Comparison of ENCODE assay signal across 10 cellular contexts in the genomic region with DNA sequence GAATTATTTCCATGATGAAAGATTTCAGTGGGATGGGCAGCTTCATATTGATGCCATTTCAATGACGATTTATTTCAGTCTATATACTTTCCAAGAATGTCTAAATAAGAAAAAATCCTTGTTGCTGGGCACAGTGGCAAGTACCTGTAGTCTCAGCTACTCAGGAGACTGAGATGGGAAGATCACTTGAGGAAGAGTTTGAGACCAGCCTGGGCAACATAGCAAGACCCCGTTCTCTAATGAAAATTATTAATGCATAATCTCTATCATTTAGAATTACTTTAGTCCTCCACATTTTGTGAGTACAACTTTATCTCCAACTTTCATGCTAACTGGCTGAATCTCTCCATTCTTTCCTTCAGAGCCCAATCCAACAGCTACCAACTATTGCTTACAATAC.
"Had no signal": no experiment of that assay in that cellular context is flagged by ENCODE, and none has a peak within 500 bp of the region (broad histone marks: within the 10 kb centered on the region; RNA-seq: fewer than 3 reads in every experiment).

No MANE protein-coding gene starts in this region.

- ATAC-seq: HCT116 had no signal

- H3K4me3 ChIP-seq: GM23248, HAP-1 had no signal

- DNase-seq: GM23248, GOT3, H7, HFFc6, IMR-90, KBM-7 had no signal

- H3K4me1 ChIP-seq: HAP-1 had no signal

- H3K27ac ChIP-seq: GM23248, HL-60, KMS-11 had no signal

- H2AFZ ChIP-seq: GM23248 had no signal

- H3K9ac ChIP-seq: GM23248, KMS-11 had no signal

- H3K36me3 ChIP-seq: HAP-1 had no signal

- H3K4me3 Mint-ChIP-seq: HFFc6 had no signal

- H3K4me2 ChIP-seq: KMS-11 had no signal

- H3K27ac Mint-ChIP-seq: HFFc6 had no signal
